ENCODE assay signal across 1 cellular context in the genomic region with DNA sequence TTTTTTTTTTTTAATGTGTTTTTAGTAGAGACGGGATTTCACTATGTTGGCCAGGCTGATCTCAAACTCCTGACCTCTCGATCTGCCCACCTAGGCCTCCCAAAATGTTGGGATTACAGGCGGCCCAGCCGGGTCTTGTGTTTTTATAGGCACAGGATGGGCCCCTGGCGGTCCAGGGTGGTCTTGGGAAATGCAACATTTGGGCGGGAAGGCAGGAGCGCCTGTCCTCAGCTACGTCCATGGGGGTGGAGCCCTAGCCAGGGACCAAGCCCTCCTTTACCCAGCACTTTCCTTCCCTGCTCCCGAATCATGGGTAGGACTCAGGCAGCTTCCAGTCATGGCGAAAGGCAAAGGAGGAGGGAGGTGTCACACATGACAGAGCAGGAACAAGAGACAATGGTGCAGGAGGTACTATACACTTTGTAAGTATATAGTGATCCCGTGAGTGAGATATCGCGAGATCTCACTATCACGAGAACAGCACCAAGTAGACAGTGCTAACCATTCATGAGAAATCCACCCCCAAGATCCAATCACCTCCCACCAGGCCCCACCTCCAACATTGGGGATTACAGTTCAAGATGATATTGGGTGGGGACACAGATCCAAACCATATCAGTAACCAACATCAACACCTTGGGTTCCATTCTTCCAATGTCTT.
TF ChIP-seq lines count a peak whose summit lies in the region.

No MANE protein-coding gene starts in this region.

TF ChIP-seq in H1, 55 proteins besides CTCF, POLR2A, EP300 and RAD21 (continued from another document):
- TF ChIP-seq, protein P1, sequence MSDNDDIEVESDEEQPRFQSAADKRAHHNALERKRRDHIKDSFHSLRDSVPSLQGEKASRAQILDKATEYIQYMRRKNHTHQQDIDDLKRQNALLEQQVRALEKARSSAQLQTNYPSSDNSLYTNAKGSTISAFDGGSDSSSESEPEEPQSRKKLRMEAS (IDR thresholded peaks at IDR 0.05), result no peak
